In genomic region chr4:39908284-39908683, GRCh38 we compare ENCODE assay signal across 1 cellular context.
TF ChIP-seq lines count a peak whose summit lies in the region.

No MANE protein-coding gene starts in this region.

TF ChIP-seq in H1, 55 proteins besides CTCF, POLR2A, EP300 and RAD21:
- TF ChIP-seq USF2 (IDR thresholded peaks at IDR 0.05; ENCODE audit: low read length) (no peak), CBX8 (IDR thresholded peaks at IDR 0.05; ENCODE audit: borderline replicate concordance, low read depth, low read length) (no peak), KDM1A (IDR thresholded peaks at IDR 0.05; ENCODE audit: borderline replicate concordance, low read length) (no peak), RXRA (IDR thresholded peaks at IDR 0.05; ENCODE audit: insufficient read depth, low read depth, low read length) (no peak)
